Comparison of ENCODE assay signal across 11 cellular contexts in genomic region chr6:161233986-161234620, GRCh38. TPM values are rescaled to one million over a fixed set of nuclear protein-coding genes. Genes with fewer than 3 reads are reported as not detected.
DNase-seq lines count a peak whose midpoint lies in the region; ATAC-seq, FAIRE-seq and TF ChIP-seq lines count a peak whose summit lies in the region.
"Had no signal": no experiment of that assay in that cellular context is flagged by ENCODE, and none has a peak within 500 bp of the region (broad histone marks: within the 10 kb centered on the region; RNA-seq: fewer than 3 reads in every experiment).

No MANE protein-coding gene starts in this region.

- no peak overlapping the region for H3K9ac ChIP-seq in endodermal cell (ENCODE audit: extremely low read depth, low read length, poor library complexity, severe bottlenecking)
- H3K9ac ChIP-seq: BLaER1, KMS-11 had no signal

- no peak for TF ChIP-seq EP300 in A549 (IDR thresholded peaks at IDR 0.05)

- peak in 1 of 2 experiments; percentile 65; a peak in 3 of 6 replicates for ATAC-seq in A549
- ATAC-seq in T-helper 17 cell = no peak
- no peak for ATAC-seq in GM18858 (IDR thresholded peaks at IDR 0.05; ENCODE audit: unreplicated experiment)

- H3K27me3 Mint-ChIP-seq in endodermal cell (ENCODE audit: insufficient read depth) = no peaks in the 10 kb centered on the region
- no peaks in the 10 kb centered on the region for H3K27me3 Mint-ChIP-seq in mesothelial cell of epicardium (ENCODE audit: low read depth)
- no peaks in the 10 kb centered on the region for H3K27me3 Mint-ChIP-seq in T-helper 17 cell

- FAIRE-seq in A549 (lab: Jason Lieb, UNC) = no peak

- POLR2A ChIA-PET in A549 (lab: Yijun Ruan, JAX) = no interaction called here

- CTCF ChIA-PET in A549 (lab: Yijun Ruan, JAX) = no interaction called here

- H3K27me3 ChIP-seq in MG63 (no peaks in the 10 kb centered on the region), endodermal cell (ENCODE audit: control insufficient read depth, insufficient read depth, low read length, poor library complexity, severe bottlenecking) (no peaks in the 10 kb centered on the region)
- H3K27me3 ChIP-seq: BLaER1 had no signal

- H3K27ac ChIP-seq in A549 (peak overlapping the region in 1 of 2 experiments; percentile 53; a peak in 2 of 6 replicates), endodermal cell (ENCODE audit: low read depth, low read length) (no peak overlapping the region)
- H3K27ac ChIP-seq: BLaER1, KMS-11, VCaP had no signal

- TF ChIP-seq POLR2A in A549 (IDR thresholded peaks at IDR 0.05; ENCODE audit: low read length) = no peak

- H3K9me3 Mint-ChIP-seq in endodermal cell = no peaks in the 10 kb centered on the region
- H3K9me3 Mint-ChIP-seq in mesothelial cell of epicardium = no peaks in the 10 kb centered on the region

- H3K4me1 ChIP-seq in A549 (peaks cover 14% of the 10 kb centered on the region; the same call in 2 of the 3 replicates), endodermal cell (ENCODE audit: control insufficient read depth, insufficient read depth, low read length) (peaks cover 21% of the 10 kb centered on the region)

- peak overlapping the region; percentile 83 for H3K27ac Mint-ChIP-seq in endodermal cell
- peak overlapping the region; percentile 81 for H3K27ac Mint-ChIP-seq in mesothelial cell of epicardium
- no peak overlapping the region for H3K27ac Mint-ChIP-seq in T-helper 17 cell

- H3K4me3 Mint-ChIP-seq in endodermal cell (no peak overlapping the region), mesothelial cell of epicardium (no peak overlapping the region), T-helper 17 cell (no peak overlapping the region)

- DNase-seq in A549 (ENCODE audit: low read depth in 1 of 2, low spot score in 1 of 2) = peak in 1 of 2 experiments; percentile 6
- peak; percentile 83 for DNase-seq in MG63
- DNase-seq in endodermal cell = no peak
- peak in 1 of 2 experiments; percentile 62 for DNase-seq in mesothelial cell of epicardium (ENCODE audit: low spot score in 2 of 2, unreplicated experiment in 2 of 2)
- DNase-seq in COLO668 (lab: John Stamatoyannopoulos, UW; ENCODE audit: unreplicated experiment) = no peak
- DNase-seq in NCI-H2029 (lab: John Stamatoyannopoulos, UW) = no peak
- DNase-seq in T-helper 17 cell = no peak

- H3K36me3 Mint-ChIP-seq in endodermal cell (ENCODE audit: low read depth) = peaks cover 50% of the 10 kb centered on the region
- H3K36me3 Mint-ChIP-seq in mesothelial cell of epicardium = peaks cover 2% of the 10 kb centered on the region
- peaks cover 2% of the 10 kb centered on the region for H3K36me3 Mint-ChIP-seq in T-helper 17 cell (ENCODE audit: low read depth)

- peaks cover 39% of the 10 kb centered on the region for H3K4me1 Mint-ChIP-seq in endodermal cell
- peaks cover 33% of the 10 kb centered on the region for H3K4me1 Mint-ChIP-seq in mesothelial cell of epicardium
- peaks cover 13% of the 10 kb centered on the region for H3K4me1 Mint-ChIP-seq in T-helper 17 cell

- no peak for TF ChIP-seq RAD21 in A549 (conservative IDR thresholded peaks at IDR 0.05 in 1 of 2, IDR thresholded peaks at IDR 0.05 in 1 of 2)

- TF ChIP-seq CTCF in A549 (IDR thresholded peaks at IDR 0.05) = no peak
- no peak for TF ChIP-seq CTCF in endodermal cell (conservative IDR thresholded peaks at IDR 0.05)
- no peak for TF ChIP-seq CTCF in mesothelial cell of epicardium (IDR thresholded peaks at IDR 0.05; ENCODE audit: unreplicated experiment)

- 66% methylated on average over 9 of the region's 9 CpGs for WGBS in A549 (ENCODE audit: missing lambda C conversion rate)
- WGBS in endodermal cell (ENCODE audit: insufficient coverage in 1 of 2, insufficient read length in 1 of 2), 2 experiments = 81 to 84% methylated on average over 9 of the region's 9 CpGs

- H3K36me3 ChIP-seq in MG63 = peaks cover 4% of the 10 kb centered on the region; the same call in 1 of the 2 replicates
- peaks cover 49% of the 10 kb centered on the region for H3K36me3 ChIP-seq in endodermal cell (ENCODE audit: control insufficient read depth, insufficient read depth, low read length)

- H3K4me3 ChIP-seq in A549 (no peak overlapping the region), MG63 (no peak overlapping the region), endodermal cell (ENCODE audit: low read length) (no peak overlapping the region)
- H3K4me3 ChIP-seq: BLaER1 had no signal

- peak overlapping the region; percentile 32; the same call in 2 of the 3 replicates for H3K4me2 ChIP-seq in A549
- H3K4me2 ChIP-seq: BLaER1, KMS-11 had no signal

- H3K9me3 ChIP-seq in A549 = no peaks in the 10 kb centered on the region
- no peaks in the 10 kb centered on the region for H3K9me3 ChIP-seq in MG63
- H3K9me3 ChIP-seq in endodermal cell (ENCODE audit: control insufficient read depth, low read length) = no peaks in the 10 kb centered on the region
- H3K9me3 ChIP-seq in T-helper 17 cell (ENCODE audit: control insufficient read depth, low read length, poor library complexity, severe bottlenecking) = no peaks in the 10 kb centered on the region

TF ChIP-seq in A549, 52 proteins besides CTCF, POLR2A, EP300 and RAD21:
- no peak for TF ChIP-seq ZNF302 (CRISPR knock-in tag; IDR thresholded peaks at IDR 0.05)
- TF ChIP-seq, protein P1, sequence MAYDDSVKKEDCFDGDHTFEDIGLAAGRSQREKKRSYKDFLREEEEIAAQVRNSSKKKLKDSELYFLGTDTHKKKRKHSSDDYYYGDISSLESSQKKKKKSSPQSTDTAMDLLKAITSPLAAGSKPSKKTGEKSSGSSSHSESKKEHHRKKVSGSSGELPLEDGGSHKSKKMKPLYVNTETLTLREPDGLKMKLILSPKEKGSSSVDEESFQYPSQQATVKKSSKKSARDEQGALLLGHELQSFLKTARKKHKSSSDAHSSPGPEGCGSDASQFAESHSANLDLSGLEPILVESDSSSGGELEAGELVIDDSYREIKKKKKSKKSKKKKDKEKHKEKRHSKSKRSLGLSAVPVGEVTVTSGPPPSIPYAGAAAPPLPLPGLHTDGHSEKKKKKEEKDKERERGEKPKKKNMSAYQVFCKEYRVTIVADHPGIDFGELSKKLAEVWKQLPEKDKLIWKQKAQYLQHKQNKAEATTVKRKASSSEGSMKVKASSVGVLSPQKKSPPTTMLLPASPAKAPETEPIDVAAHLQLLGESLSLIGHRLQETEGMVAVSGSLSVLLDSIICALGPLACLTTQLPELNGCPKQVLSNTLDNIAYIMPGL (CRISPR knock-in tag; IDR thresholded peaks at IDR 0.05; ENCODE audit: borderline replicate concordance) = no peak
- TF ChIP-seq ESRRA (IDR thresholded peaks at IDR 0.05; ENCODE audit: borderline replicate concordance, low read length) = no peak

RNA-seq across cellular contexts. Expression of gene AGPAT4, which starts 39.8 kb away (rescaled TPM):
- polyA plus RNA-seq in A549 (2011; rRNA removed) (3.5 and 3.7 TPM in 2 replicates), A549 (2017; fragmentation: RNase III; extraction: RNeasy Plus Mini Kit Qiagen cat#74134 plus additional on column Dnase treatment) (1.5 to 2.1 TPM (median 1.9 TPM) in 3 replicates)
- polyA plus RNA-seq in A549 (2012; cell fraction: cytosol; rRNA removed) = 1.4 and 1.9 TPM in 2 replicates
- polyA plus RNA-seq in A549 (2012; cell fraction: nucleus; rRNA removed) = 3.2 and 4.8 TPM in 2 replicates
- polyA minus RNA-seq in A549 (2011; rRNA and poly(A)+ RNA removed) = 5.9 and 6.7 TPM in 2 replicates
- 1.5 and 5.8 TPM in 2 replicates for total RNA-seq in MG63 (2014; rRNA removed; shearing (Covaris generic); ENCODE audit: low replicate concordance)
- total RNA-seq in endodermal cell (10 to 100 TPM; 61.0 to 61.1 TPM), mesothelial cell of epicardium (21.5 to 23.9 TPM (median 23.7 TPM) in 3 replicates), T-helper 17 cell (10 to 100 TPM; 15.9 to 19.2 TPM)
- polyA plus RNA-seq in endodermal cell (2013, experiment 1 of 2) = 33.8 TPM
- 30.0 TPM for polyA plus RNA-seq in endodermal cell (2013, experiment 2 of 2)
